16 cellular contexts compared by ENCODE assay signal in the genomic region with DNA sequence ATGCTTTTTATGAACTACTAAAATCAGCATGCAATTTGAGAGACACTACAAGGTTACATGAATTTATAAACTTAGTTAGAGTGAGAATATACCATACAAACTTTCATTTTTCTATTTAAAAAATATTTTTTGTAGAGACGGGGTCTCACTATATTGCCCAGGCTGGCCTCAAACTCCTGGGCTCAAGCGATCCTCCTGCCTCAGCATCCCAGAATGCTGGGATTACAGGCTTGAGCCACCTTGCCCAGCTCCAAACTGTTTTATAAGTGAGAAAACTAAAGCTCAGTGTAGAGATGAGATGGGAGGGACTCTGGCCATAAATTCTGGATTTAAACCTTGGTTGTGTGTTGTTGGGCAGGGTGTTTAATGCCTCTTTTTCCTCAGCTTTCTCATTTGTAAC. TPM values are rescaled to one million over a fixed set of nuclear protein-coding genes. Genes with fewer than 3 reads are reported as not detected.
DNase-seq lines count a peak whose midpoint lies in the region; ATAC-seq and TF ChIP-seq lines count a peak whose summit lies in the region.
"Had no signal": no experiment of that assay in that cellular context is flagged by ENCODE, and none has a peak within 500 bp of the region (broad histone marks: within the 10 kb centered on the region; RNA-seq: fewer than 3 reads in every experiment).

No MANE protein-coding gene starts in this region.

- H3K27me3 ChIP-seq in ACC112 (ENCODE audit: insufficient read depth, low read length) = no peaks in the 10 kb centered on the region
- H3K27me3 ChIP-seq in CD8-positive, alpha-beta T cell (ENCODE audit: insufficient read depth, low read length) = no peaks in the 10 kb centered on the region
- no peaks in the 10 kb centered on the region for H3K27me3 ChIP-seq in iPS-20b (ENCODE audit: insufficient read depth, low read length)
- H3K27me3 ChIP-seq: BE2C, hepatocyte, MG63 had no signal

- H3K9me3 ChIP-seq in CD8-positive, alpha-beta T cell (ENCODE audit: low read length) = no peaks in the 10 kb centered on the region
- H3K9me3 ChIP-seq in iPS-20b (ENCODE audit: insufficient read depth, low read depth, low read length) = no peaks in the 10 kb centered on the region
- H3K9me3 ChIP-seq: BE2C, MG63, thoracic aorta had no signal

- CTCF ChIA-PET in CD8-positive, alpha-beta T cell (lab: Charles Lee) = interaction anchor here (0.7 to 2.2 kb wide), 5 partner anchors 8 to 76 kb away, joined by 3 to 9 read pairs (median 4); no protein-coding TSS in a partner anchor
- CTCF ChIA-PET in WTC11 (lab: Charles Lee) = interaction anchor here (1.6 to 1.8 kb wide), 2 partner anchors 10 to 76 kb away, joined by 4 to 5 read pairs; partner anchors contain the start of gene CAB39

- H3K27ac Mint-ChIP-seq in CD8-positive, alpha-beta T cell = peak overlapping the region; percentile 58
- H3K27ac Mint-ChIP-seq in WTC11 = peak overlapping the region; percentile 90

- H3K27ac ChIP-seq in ACC112 (ENCODE audit: low read depth, low read length) (peak overlapping the region; percentile 4; the same call in 1 of the 2 replicates), iPS-20b (ENCODE audit: low read length) (no peak overlapping the region)
- H3K27ac ChIP-seq in CD8-positive, alpha-beta T cell (ENCODE audit: low read depth, low read length) = no peak overlapping the region
- H3K27ac ChIP-seq: hepatocyte, thoracic aorta had no signal

- no peaks in the 10 kb centered on the region for H3K9me3 Mint-ChIP-seq in CD8-positive, alpha-beta T cell
- H3K9me3 Mint-ChIP-seq in WTC11 = no peaks in the 10 kb centered on the region

- intact Hi-C loops in CD8-positive, alpha-beta T cell (cut with DNase I, micrococcal nuclease) = loop anchor here in 1 of 2 experiments (5.0 kb wide), 1 partner anchor 80 kb away; no protein-coding TSS in a partner anchor
- intact Hi-C loops in left cardiac atrium (cut with DNase I) = no loop called here

- H3K79me2 ChIP-seq in ACC112 (ENCODE audit: control insufficient read depth, insufficient read depth, low read length, unreplicated experiment) = peaks cover 84% of the 10 kb centered on the region

- no peak for DNase-seq in CD8-positive, alpha-beta T cell
- DNase-seq in WTC11 (ENCODE audit: low spot score) (no peak), EL (no peak), islet precursor cell (no peak), left cardiac atrium (no peak)
- DNase-seq: activated CD4-positive, alpha-beta T cell treated with anti-CD3 and anti-CD28 coated beads, Interleukin-2, amount 50 U/mL, for 48 hours; BE2C; MG63; NCI-H1930; NCI-H526 had no signal

- H3K36me3 ChIP-seq in ACC112 (ENCODE audit: insufficient read depth, low read length) = peaks cover 5% of the 10 kb centered on the region; the same call in 1 of the 2 replicates
- H3K36me3 ChIP-seq in CD8-positive, alpha-beta T cell (ENCODE audit: insufficient read depth, low read length) = no peaks in the 10 kb centered on the region
- no peaks in the 10 kb centered on the region for H3K36me3 ChIP-seq in iPS-20b (ENCODE audit: insufficient read depth, low read depth, low read length)

- peak overlapping the region; percentile 61 for H3K4me3 Mint-ChIP-seq in CD8-positive, alpha-beta T cell
- H3K4me3 Mint-ChIP-seq in WTC11 = peak overlapping the region; percentile 43

- H2AFZ ChIP-seq in ACC112 (ENCODE audit: low read length, unreplicated experiment) = no peak overlapping the region
- H2AFZ ChIP-seq: hepatocyte had no signal

- H3K4me1 Mint-ChIP-seq in CD8-positive, alpha-beta T cell (ENCODE audit: low read depth) = peaks cover 84% of the 10 kb centered on the region
- H3K4me1 Mint-ChIP-seq in WTC11 = peaks cover 78% of the 10 kb centered on the region

- H3K36me3 Mint-ChIP-seq in CD8-positive, alpha-beta T cell = peaks cover 33% of the 10 kb centered on the region
- H3K36me3 Mint-ChIP-seq in WTC11 = peaks cover 4% of the 10 kb centered on the region

- H3K9ac ChIP-seq in iPS-20b (ENCODE audit: low read depth, low read length) = no peak overlapping the region; the same call in 1 of the 2 replicates

- H3K27me3 Mint-ChIP-seq in CD8-positive, alpha-beta T cell (ENCODE audit: low read depth) = no peaks in the 10 kb centered on the region
- no peaks in the 10 kb centered on the region for H3K27me3 Mint-ChIP-seq in WTC11 (ENCODE audit: low read depth)

- H3K4me3 ChIP-seq in ACC112 (ENCODE audit: low read depth, low read length) = no peak overlapping the region
- H3K4me3 ChIP-seq in CD8-positive, alpha-beta T cell (ENCODE audit: low read depth, low read length) = no peak overlapping the region
- peak overlapping the region; percentile 54; the same call in 1 of the 2 replicates for H3K4me3 ChIP-seq in iPS-20b (ENCODE audit: low read length)
- H3K4me3 ChIP-seq: hepatocyte, MG63, thoracic aorta had no signal

- POLR2A ChIA-PET in CD8-positive, alpha-beta T cell (lab: Charles Lee) = interaction anchor here (2.3 kb wide), 1 partner anchor 8 kb away, joined by 23 read pairs; no protein-coding TSS in a partner anchor
- POLR2A ChIA-PET in WTC11 (lab: Charles Lee) = no interaction called here

- TF ChIP-seq CTCF in CD8-positive, alpha-beta T cell (IDR thresholded peaks at IDR 0.05) = no peak
- TF ChIP-seq CTCF in WTC11 (IDR thresholded peaks at IDR 0.05) = no peak

- no peak for ATAC-seq in CD8-positive, alpha-beta T cell
- ATAC-seq in WTC11 (no peak), GM19035 (IDR thresholded peaks at IDR 0.05; ENCODE audit: unreplicated experiment) (no peak), left cardiac atrium (no peak)
- ATAC-seq: left lobe of liver had no signal

- H3K4me1 ChIP-seq in ACC112 (ENCODE audit: control insufficient read depth, insufficient read depth, low read length, unreplicated experiment) (peaks cover 10% of the 10 kb centered on the region), iPS-20b (ENCODE audit: insufficient read depth, low read length) (peaks cover 44% of the 10 kb centered on the region)
- peaks cover 79% of the 10 kb centered on the region for H3K4me1 ChIP-seq in CD8-positive, alpha-beta T cell (ENCODE audit: insufficient read depth, low read length)
- H3K4me1 ChIP-seq: BE2C had no signal

TF ChIP-seq in WTC11, 78 proteins besides CTCF, POLR2A, EP300 and RAD21:
- TF ChIP-seq USF2 (CRISPR knock-in tag; IDR thresholded peaks at IDR 0.05) (no peak), ZNF121 (CRISPR knock-in tag; IDR thresholded peaks at IDR 0.05) (peak; percentile 95)
TF ChIP-seq in WTC11: peak in this region for 1.

RNA-seq across cellular contexts. Expression of gene CAB39, which starts 9.6 kb away (rescaled TPM):
- total RNA-seq in CD8-positive, alpha-beta T cell = 10 to 100 TPM; 36.4 to 42.6 TPM
- total RNA-seq in WTC11 (2021) (35.6 to 38.9 TPM (median 36.9 TPM) in 3 replicates), left cardiac atrium (10 to 100 TPM; 85.5 to 87.8 TPM)
